ENCODE assay signal across 30 cellular contexts in the genomic region with DNA sequence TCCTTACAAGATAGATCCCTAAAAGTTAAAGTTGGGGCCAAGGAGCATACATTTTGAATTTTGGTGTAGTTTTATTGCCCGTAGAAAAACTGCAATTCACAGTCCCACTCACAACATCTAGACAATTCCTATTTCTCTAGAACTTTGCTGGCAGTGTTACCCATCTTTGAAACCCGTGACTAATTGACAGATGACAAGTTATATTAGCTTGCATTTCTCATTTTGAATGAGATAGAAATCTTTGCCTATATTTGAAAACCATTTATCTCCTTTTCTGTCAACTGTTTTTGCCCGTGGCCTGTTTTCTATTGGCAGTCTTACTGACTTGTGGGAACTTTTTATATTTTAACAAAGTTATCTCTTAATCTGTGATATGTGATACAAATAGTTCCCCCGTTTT. TPM values are rescaled to one million over a fixed set of nuclear protein-coding genes. Genes with fewer than 3 reads are reported as not detected.
"Had no signal": no experiment of that assay in that cellular context is flagged by ENCODE, and none has a peak within 500 bp of the region (broad histone marks: within the 10 kb centered on the region; RNA-seq: fewer than 3 reads in every experiment).

No MANE protein-coding gene starts in this region.

- ATAC-seq: activated CD8-positive, alpha-beta T cell treated with anti-CD3 and anti-CD28 coated beads for 36 hours; activated T-helper 17 cell treated with anti-CD3 and anti-CD28 coated beads, Interleukin-2, amount 50 U/mL, for 72 hours; esophagus mucosa; heart left ventricle had no signal

- H3K4me1 ChIP-seq: heart left ventricle had no signal

- H3K4me1 Mint-ChIP-seq: activated T-helper 17 cell treated with anti-CD3 and anti-CD28 coated beads, Interleukin-2, amount 50 U/mL, for 72 hours; central memory CD8-positive, alpha-beta T cell had no signal

- H3K27me3 ChIP-seq: brain microvascular endothelial cell, dorsolateral prefrontal cortex, heart left ventricle had no signal

- H3K9me3 Mint-ChIP-seq: activated CD8-positive, alpha-beta T cell treated with anti-CD3 and anti-CD28 coated beads for 36 hours; activated T-cell treated with anti-CD3 and anti-CD28 coated beads, Interleukin-2, amount 50 U/mL, for 4 hours; activated T-helper 17 cell treated with anti-CD3 and anti-CD28 coated beads, Interleukin-2, amount 50 U/mL, for 72 hours; central memory CD8-positive, alpha-beta T cell; dendritic cell treated with granulocyte-macrophage colony-stimulating factor and Interleukin-4, amounts not matched to agents 40 ng/mL and 50 ng/mL, for 4 days; endodermal cell had no signal

- H3K4me3 Mint-ChIP-seq: activated CD8-positive, alpha-beta T cell treated with anti-CD3 and anti-CD28 coated beads for 36 hours; activated naive CD8-positive, alpha-beta T cell; activated T-cell treated with anti-CD3 and anti-CD28 coated beads, Interleukin-2, amount 50 U/mL, for 4 hours; activated T-helper 17 cell treated with anti-CD3 and anti-CD28 coated beads, Interleukin-2, amount 50 U/mL, for 72 hours; central memory CD8-positive, alpha-beta T cell; dendritic cell treated with granulocyte-macrophage colony-stimulating factor and Interleukin-4, amounts not matched to agents 40 ng/mL and 50 ng/mL, for 4 days; endodermal cell had no signal

- H3K27me3 Mint-ChIP-seq: activated CD8-positive, alpha-beta T cell treated with anti-CD3 and anti-CD28 coated beads for 36 hours; activated naive CD8-positive, alpha-beta T cell; activated T-helper 17 cell treated with anti-CD3 and anti-CD28 coated beads, Interleukin-2, amount 50 U/mL, for 72 hours; central memory CD8-positive, alpha-beta T cell; dendritic cell treated with granulocyte-macrophage colony-stimulating factor and Interleukin-4, amounts not matched to agents 40 ng/mL and 50 ng/mL, for 4 days had no signal

- H3K36me3 ChIP-seq: brain microvascular endothelial cell had no signal

- H3K4me3 ChIP-seq: coronary artery, dorsolateral prefrontal cortex, heart left ventricle had no signal

- H3K9me3 ChIP-seq: heart left ventricle had no signal

- H3K27ac ChIP-seq: brain microvascular endothelial cell, coronary artery, dorsolateral prefrontal cortex, heart left ventricle had no signal

- DNase-seq: activated CD4-positive, alpha-beta T cell treated with anti-CD3 and anti-CD28 coated beads for 48 hours; activated CD4-positive, alpha-beta T cell treated with anti-CD3 and anti-CD28 coated beads, Interleukin-2, amount 50 U/mL, for 1 hour; activated CD4-positive, alpha-beta T cell treated with anti-CD3 and anti-CD28 coated beads, Interleukin-2, amount 50 U/mL, for 48 hours; activated CD4-positive, CD25-positive, alpha-beta regulatory T cell; activated CD4-positive, CD25-positive, alpha-beta regulatory T cell treated with anti-CD3 and anti-CD28 coated beads, Interleukin-2, amount 50 U/mL, for 72 hours; activated CD8-positive, alpha-beta memory T cell treated with anti-CD3 and anti-CD28 coated beads for 24 hours; activated CD8-positive, alpha-beta T cell treated with anti-CD3 and anti-CD28 coated beads for 36 hours; activated effector memory CD4-positive, alpha-beta T cell treated with Interleukin-2 at 50 U/mL for 16 hours; activated gamma-delta T cell treated with Interleukin-2 at 50 U/mL for 16 hours; activated naive CD4-positive, alpha-beta T cell treated with anti-CD3 and anti-CD28 coated beads, Interleukin-2, amount 50 U/mL, for 16 hours; activated naive CD4-positive, alpha-beta T cell treated with Interleukin-2 at 50 U/mL for 16 hours; activated T-cell treated with anti-CD3 and anti-CD28 coated beads, Interleukin-2, amount 50 U/mL, for 4 hours; amniotic stem cell; anterior cingulate cortex; brain microvascular endothelial cell; dorsolateral prefrontal cortex; effector memory CD4-positive, alpha-beta T cell; endodermal cell; foreskin fibroblast; glutamatergic neuron; heart left ventricle had no signal

- H3K27ac Mint-ChIP-seq: activated CD8-positive, alpha-beta T cell treated with anti-CD3 and anti-CD28 coated beads for 36 hours; activated naive CD8-positive, alpha-beta T cell; activated T-helper 17 cell treated with anti-CD3 and anti-CD28 coated beads, Interleukin-2, amount 50 U/mL, for 72 hours; dendritic cell treated with granulocyte-macrophage colony-stimulating factor and Interleukin-4, amounts not matched to agents 40 ng/mL and 50 ng/mL, for 4 days; endodermal cell had no signal

RNA-seq across cellular contexts. Expression of a gene that starts 50.0 kb away (rescaled TPM):
- total RNA-seq: bronchial epithelial cell, epithelial cell of proximal tubule, frontal cortex had no signal
